In genomic region chr19:46932346-46932745, GRCh38 we compare ENCODE assay signal across 15 cellular contexts.
A peak's percentile ranks its signal among the peaks of the same experiment; 100 is the strongest.
DNase-seq lines count a peak whose midpoint lies in the region; ATAC-seq and FAIRE-seq lines count a peak whose summit lies in the region.
"Had no signal": no experiment of that assay in that cellular context is flagged by ENCODE, and none has a peak within 500 bp of the region (broad histone marks: within the 10 kb centered on the region; RNA-seq: fewer than 3 reads in every experiment).

No MANE protein-coding gene starts in this region.

- no peak overlapping the region for H3K27ac ChIP-seq in SJCRH30
- H3K27ac ChIP-seq: neural progenitor cell had no signal

- H3K27me3 Mint-ChIP-seq in naive thymus-derived CD8-positive, alpha-beta T cell, result no peaks in the 10 kb centered on the region

- no peak overlapping the region for H3K4me3 Mint-ChIP-seq in naive thymus-derived CD8-positive, alpha-beta T cell
- H3K4me3 Mint-ChIP-seq: GM23338, neural progenitor cell had no signal

- FAIRE-seq in RCC 7860 (lab: Jason Lieb, UNC), result peak; percentile 24
- FAIRE-seq: islet of Langerhans had no signal

- DNase-seq in EL, result peak; percentile 86
- peak; percentile 62 for DNase-seq in RCC 7860 (ENCODE audit: low spot score)
- peak; percentile 66 for DNase-seq in dermis blood vessel endothelial cell
- no peak for DNase-seq in naive thymus-derived CD8-positive, alpha-beta T cell
- no peak for DNase-seq in retina
- no peak for DNase-seq in GM19238 (ENCODE audit: insufficient read length, low spot score)
- DNase-seq in SJCRH30, result no peak
- no peak for DNase-seq in sciatic nerve (ENCODE audit: low spot score)
- DNase-seq: amygdala, COR-L47, KBM-7 had no signal

- peak overlapping the region in 6 of 10 donors; percentile 8 to 84 (median 54) for H3K27ac Mint-ChIP-seq in naive thymus-derived CD8-positive, alpha-beta T cell
- H3K27ac Mint-ChIP-seq: GM23338, neural progenitor cell had no signal

- H3K4me1 ChIP-seq in SJCRH30, result peaks cover 3% of the 10 kb centered on the region; the same call in 1 of the 2 replicates

- no peaks in the 10 kb centered on the region for H3K9me3 ChIP-seq in SJCRH30 (replicated peaks)

- H3K36me3 ChIP-seq in SJCRH30, result no peaks in the 10 kb centered on the region; the same call in 1 of the 2 replicates
- H3K36me3 ChIP-seq: neural progenitor cell had no signal

- H3K4me1 Mint-ChIP-seq in naive thymus-derived CD8-positive, alpha-beta T cell, result peaks cover 13 to 71% (median 62%) of the 10 kb centered on the region in 4 donors

- peaks cover 0 to 2% (median 0%) of the 10 kb centered on the region in 3 donors for H3K36me3 Mint-ChIP-seq in naive thymus-derived CD8-positive, alpha-beta T cell

- POLR2A ChIA-PET in naive thymus-derived CD8-positive, alpha-beta T cell (lab: Charles Lee), result no interaction called here

- no peaks in the 10 kb centered on the region for H3K27me3 ChIP-seq in SJCRH30
- H3K27me3 ChIP-seq: neural progenitor cell had no signal

- H3K9me3 Mint-ChIP-seq in naive thymus-derived CD8-positive, alpha-beta T cell, result no peaks in the 10 kb centered on the region
- H3K9me3 Mint-ChIP-seq: GM23338, neural progenitor cell had no signal

- ATAC-seq in naive thymus-derived CD8-positive, alpha-beta T cell, result no peak
- no peak for ATAC-seq in sciatic nerve
- ATAC-seq: esophagus mucosa, GM23338 had no signal

- H3K4me3 ChIP-seq in SJCRH30, result no peak overlapping the region
- H3K4me3 ChIP-seq: GM23338, neural progenitor cell had no signal

- intact Hi-C loops in sciatic nerve (cut with DNase I), result no loop called here

Comparison
In these comparisons a context has a peak if more than half of its experiments do, and no peak if none do; other contexts are left out.
1. DNase-seq: peak in EL (single experiment), RCC 7860 (single experiment) and dermis blood vessel endothelial cell (single experiment); none in naive thymus-derived CD8-positive, alpha-beta T cell (0 of 10), retina (single experiment), GM19238 (single experiment), SJCRH30 (0 of 2) and sciatic nerve (single experiment).